ENCODE assay signal across 1 cellular context in the genomic region with DNA sequence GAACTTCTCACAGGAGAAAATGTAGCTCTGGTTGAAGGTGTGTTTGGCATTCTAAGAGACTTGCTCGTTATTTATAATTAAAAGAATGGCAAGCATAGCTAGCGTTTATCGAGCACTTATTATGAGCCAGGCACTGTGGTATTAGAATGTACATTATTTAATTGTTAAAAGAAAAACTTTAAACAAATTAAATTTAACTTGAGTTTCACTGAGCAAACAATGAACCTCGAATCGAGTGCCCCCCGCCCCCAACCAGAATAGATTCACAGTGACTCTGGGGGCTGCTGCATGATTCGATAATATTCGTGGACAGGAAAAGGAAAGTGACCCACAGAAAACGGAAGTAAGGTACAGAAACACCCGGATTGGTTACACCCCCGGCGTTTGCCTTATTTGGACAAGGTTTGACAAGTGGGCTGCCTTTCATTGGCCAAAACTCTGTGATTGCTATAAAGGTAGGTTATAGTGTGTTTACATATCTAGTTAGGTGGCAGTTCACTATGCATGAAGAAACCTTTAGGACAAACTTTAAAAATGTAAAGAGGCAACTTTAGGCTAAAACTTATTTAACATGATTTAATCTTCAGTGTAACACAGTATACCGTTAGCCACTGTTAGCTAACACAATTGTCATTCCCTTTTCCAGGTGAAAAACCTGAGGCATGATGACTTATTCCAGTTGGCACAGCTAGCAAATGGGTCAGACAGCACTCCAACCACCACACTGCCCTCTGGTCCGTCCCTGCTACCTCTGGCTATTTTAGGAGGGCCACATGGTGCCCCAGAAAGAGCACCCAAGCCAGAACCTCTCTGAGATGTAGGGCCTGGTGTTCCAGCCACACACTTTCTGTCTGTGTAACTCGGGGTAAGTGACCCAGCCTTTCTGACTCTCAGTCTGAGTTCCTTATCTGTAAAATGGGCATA.
TF ChIP-seq lines count a peak whose summit lies in the region.

No MANE protein-coding gene starts in this region.

TF ChIP-seq in HCT116, 20 proteins besides CTCF, POLR2A, EP300 and RAD21 (continued from another document):
- TF ChIP-seq, protein P1, sequence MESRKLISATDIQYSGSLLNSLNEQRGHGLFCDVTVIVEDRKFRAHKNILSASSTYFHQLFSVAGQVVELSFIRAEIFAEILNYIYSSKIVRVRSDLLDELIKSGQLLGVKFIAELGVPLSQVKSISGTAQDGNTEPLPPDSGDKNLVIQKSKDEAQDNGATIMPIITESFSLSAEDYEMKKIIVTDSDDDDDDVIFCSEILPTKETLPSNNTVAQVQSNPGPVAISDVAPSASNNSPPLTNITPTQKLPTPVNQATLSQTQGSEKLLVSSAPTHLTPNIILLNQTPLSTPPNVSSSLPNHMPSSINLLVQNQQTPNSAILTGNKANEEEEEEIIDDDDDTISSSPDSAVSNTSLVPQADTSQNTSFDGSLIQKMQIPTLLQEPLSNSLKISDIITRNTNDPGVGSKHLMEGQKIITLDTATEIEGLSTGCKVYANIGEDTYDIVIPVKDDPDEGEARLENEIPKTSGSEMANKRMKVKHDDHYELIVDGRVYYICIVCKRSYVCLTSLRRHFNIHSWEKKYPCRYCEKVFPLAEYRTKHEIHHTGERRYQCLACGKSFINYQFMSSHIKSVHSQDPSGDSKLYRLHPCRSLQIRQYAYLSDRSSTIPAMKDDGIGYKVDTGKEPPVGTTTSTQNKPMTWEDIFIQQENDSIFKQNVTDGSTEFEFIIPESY (IDR thresholded peaks at IDR 0.05; ENCODE audit: extremely low read depth, insufficient replicate concordance, low read length): no peak
- TF ChIP-seq CEBPB (IDR thresholded peaks at IDR 0.05; ENCODE audit: low read depth) (no peak), ELF1 (IDR thresholded peaks at IDR 0.05; ENCODE audit: borderline replicate concordance, low read depth) (no peak), POLR2AphosphoS5 (IDR thresholded peaks at IDR 0.05; ENCODE audit: low read depth, low read length) (no peak), SRF (IDR thresholded peaks at IDR 0.05; ENCODE audit: low read depth) (no peak), EZH2phosphoT487 (IDR thresholded peaks at IDR 0.05; ENCODE audit: borderline replicate concordance) (no peak), EZH2 (IDR thresholded peaks at IDR 0.05) (no peak), JUND (IDR thresholded peaks at IDR 0.05) (no peak), EGR1 (IDR thresholded peaks at IDR 0.05; ENCODE audit: low read depth) (no peak)
- TF ChIP-seq, protein P2, sequence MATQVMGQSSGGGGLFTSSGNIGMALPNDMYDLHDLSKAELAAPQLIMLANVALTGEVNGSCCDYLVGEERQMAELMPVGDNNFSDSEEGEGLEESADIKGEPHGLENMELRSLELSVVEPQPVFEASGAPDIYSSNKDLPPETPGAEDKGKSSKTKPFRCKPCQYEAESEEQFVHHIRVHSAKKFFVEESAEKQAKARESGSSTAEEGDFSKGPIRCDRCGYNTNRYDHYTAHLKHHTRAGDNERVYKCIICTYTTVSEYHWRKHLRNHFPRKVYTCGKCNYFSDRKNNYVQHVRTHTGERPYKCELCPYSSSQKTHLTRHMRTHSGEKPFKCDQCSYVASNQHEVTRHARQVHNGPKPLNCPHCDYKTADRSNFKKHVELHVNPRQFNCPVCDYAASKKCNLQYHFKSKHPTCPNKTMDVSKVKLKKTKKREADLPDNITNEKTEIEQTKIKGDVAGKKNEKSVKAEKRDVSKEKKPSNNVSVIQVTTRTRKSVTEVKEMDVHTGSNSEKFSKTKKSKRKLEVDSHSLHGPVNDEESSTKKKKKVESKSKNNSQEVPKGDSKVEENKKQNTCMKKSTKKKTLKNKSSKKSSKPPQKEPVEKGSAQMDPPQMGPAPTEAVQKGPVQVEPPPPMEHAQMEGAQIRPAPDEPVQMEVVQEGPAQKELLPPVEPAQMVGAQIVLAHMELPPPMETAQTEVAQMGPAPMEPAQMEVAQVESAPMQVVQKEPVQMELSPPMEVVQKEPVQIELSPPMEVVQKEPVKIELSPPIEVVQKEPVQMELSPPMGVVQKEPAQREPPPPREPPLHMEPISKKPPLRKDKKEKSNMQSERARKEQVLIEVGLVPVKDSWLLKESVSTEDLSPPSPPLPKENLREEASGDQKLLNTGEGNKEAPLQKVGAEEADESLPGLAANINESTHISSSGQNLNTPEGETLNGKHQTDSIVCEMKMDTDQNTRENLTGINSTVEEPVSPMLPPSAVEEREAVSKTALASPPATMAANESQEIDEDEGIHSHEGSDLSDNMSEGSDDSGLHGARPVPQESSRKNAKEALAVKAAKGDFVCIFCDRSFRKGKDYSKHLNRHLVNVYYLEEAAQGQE (IDR thresholded peaks at IDR 0.05; ENCODE audit: low read depth): no peak
- TF ChIP-seq, protein P3, sequence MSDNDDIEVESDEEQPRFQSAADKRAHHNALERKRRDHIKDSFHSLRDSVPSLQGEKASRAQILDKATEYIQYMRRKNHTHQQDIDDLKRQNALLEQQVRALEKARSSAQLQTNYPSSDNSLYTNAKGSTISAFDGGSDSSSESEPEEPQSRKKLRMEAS (IDR thresholded peaks at IDR 0.05): no peak
TF ChIP-seq in HCT116: peak in this region for 0.
